In genomic region chr20:2749951-2750342, GRCh38 we compare ENCODE assay signal across 19 cellular contexts. TPM values are rescaled to one million over a fixed set of nuclear protein-coding genes. Genes with fewer than 3 reads are reported as not detected.
DNase-seq lines count a peak whose midpoint lies in the region; ATAC-seq and TF ChIP-seq lines count a peak whose summit lies in the region.
"Had no signal": no experiment of that assay in that cellular context is flagged by ENCODE, and none has a peak within 500 bp of the region (broad histone marks: within the 10 kb centered on the region; RNA-seq: fewer than 3 reads in every experiment).

No MANE protein-coding gene starts in this region.

- ATAC-seq in central memory CD8-positive, alpha-beta T cell (replicated peaks; ENCODE audit: extremely low read depth, poor library complexity, severe bottlenecking): no peak
- ATAC-seq in left lobe of liver: no peak
- no peak for ATAC-seq in GM18502 (IDR thresholded peaks at IDR 0.05; ENCODE audit: poor library complexity, unreplicated experiment)
- ATAC-seq: activated CD8-positive, alpha-beta T cell treated with anti-CD3 and anti-CD28 coated beads, Interleukin-2, amount 10 ng/mL, durations not matched to agents 7 days and 5 days; activated naive CD8-positive, alpha-beta T cell treated with anti-CD3 and anti-CD28 coated beads, Interleukin-2, amount 50 U/mL, for 24 hours; gastroesophageal sphincter had no signal

- H3K27ac Mint-ChIP-seq in activated naive CD4-positive, alpha-beta T cell treated with anti-CD3 and anti-CD28 coated beads, Interleukin-2, amount 50 U/mL, for 24 hours: peak overlapping the region; percentile 61
- peak overlapping the region; percentile 65 for H3K27ac Mint-ChIP-seq in central memory CD8-positive, alpha-beta T cell (ENCODE audit: low read depth)
- no peak overlapping the region for H3K27ac Mint-ChIP-seq in type B pancreatic cell
- H3K27ac Mint-ChIP-seq: activated CD8-positive, alpha-beta T cell treated with anti-CD3 and anti-CD28 coated beads, Interleukin-2, amount 10 ng/mL, durations not matched to agents 7 days and 5 days; activated naive CD8-positive, alpha-beta T cell treated with anti-CD3 and anti-CD28 coated beads, Interleukin-2, amount 50 U/mL, for 24 hours; stimulated activated naive B cell treated with anti-CD40 and anti-IgM and Interleukin-4, amounts not matched to agents 10 μg/mL and 1 μg/mL and 100 μg/mL, for 72 hours had no signal

- no peaks in the 10 kb centered on the region for H3K27me3 Mint-ChIP-seq in activated naive CD4-positive, alpha-beta T cell treated with anti-CD3 and anti-CD28 coated beads, Interleukin-2, amount 50 U/mL, for 24 hours
- H3K27me3 Mint-ChIP-seq in central memory CD8-positive, alpha-beta T cell: no peaks in the 10 kb centered on the region
- H3K27me3 Mint-ChIP-seq in type B pancreatic cell: peaks cover 89% of the 10 kb centered on the region

- no peak for DNase-seq in activated naive CD4-positive, alpha-beta T cell treated with anti-CD3 and anti-CD28 coated beads, Interleukin-2, amount 50 U/mL, for 16 hours
- DNase-seq in central memory CD8-positive, alpha-beta T cell (ENCODE audit: low spot score in 2 of 2): no peak
- DNase-seq in left lobe of liver (ENCODE audit: low spot score) (peak; percentile 41), type B pancreatic cell (ENCODE audit: extremely low spot score, unreplicated experiment) (no peak), T-helper 9 cell (no peak), NCI-H446 treated with DMSO at 0.1 percent for 48 hours (lab: John Stamatoyannopoulos, UW) (no peak)
- DNase-seq: activated CD8-positive, alpha-beta T cell treated with anti-CD3 and anti-CD28 coated beads, Interleukin-2, amount 10 ng/mL, durations not matched to agents 7 days and 5 days; activated naive CD8-positive, alpha-beta T cell treated with anti-CD3 and anti-CD28 coated beads, Interleukin-2, amount 50 U/mL, for 24 hours; EL; erythroblast; NCI-H2081 treated with DMSO at 0.1 percent for 48 hours; NCI-H510A treated with DMSO at 0.1 percent for 48 hours; stimulated activated CD4-positive, alpha-beta T cell treated with anti-CD3 and anti-CD28 coated beads, Interleukin-15, amount 100 ng/mL, for 24 hours; stimulated activated naive B cell treated with anti-CD40 and anti-IgM and Interleukin-4, amounts not matched to agents 10 μg/mL and 1 μg/mL and 100 μg/mL, for 72 hours had no signal

- no peak overlapping the region for H3K4me3 Mint-ChIP-seq in activated naive CD4-positive, alpha-beta T cell treated with anti-CD3 and anti-CD28 coated beads, Interleukin-2, amount 50 U/mL, for 24 hours
- no peak overlapping the region for H3K4me3 Mint-ChIP-seq in central memory CD8-positive, alpha-beta T cell
- peak overlapping the region; percentile 60 for H3K4me3 Mint-ChIP-seq in type B pancreatic cell
- H3K4me3 Mint-ChIP-seq: neural crest cell had no signal

- peaks cover 39% of the 10 kb centered on the region for H3K4me1 Mint-ChIP-seq in activated naive CD4-positive, alpha-beta T cell treated with anti-CD3 and anti-CD28 coated beads, Interleukin-2, amount 50 U/mL, for 24 hours
- H3K4me1 Mint-ChIP-seq in central memory CD8-positive, alpha-beta T cell: peaks cover 40% of the 10 kb centered on the region
- peaks cover 16% of the 10 kb centered on the region for H3K4me1 Mint-ChIP-seq in type B pancreatic cell (ENCODE audit: unreplicated experiment)

- no peak for TF ChIP-seq CTCF in type B pancreatic cell (conservative IDR thresholded peaks at IDR 0.05)

- H3K36me3 Mint-ChIP-seq in activated naive CD4-positive, alpha-beta T cell treated with anti-CD3 and anti-CD28 coated beads, Interleukin-2, amount 50 U/mL, for 24 hours: no peaks in the 10 kb centered on the region
- H3K36me3 Mint-ChIP-seq in central memory CD8-positive, alpha-beta T cell (ENCODE audit: insufficient read depth): peaks cover 7% of the 10 kb centered on the region
- peaks cover 7% of the 10 kb centered on the region for H3K36me3 Mint-ChIP-seq in type B pancreatic cell
- H3K36me3 Mint-ChIP-seq: memory B cell; stimulated activated naive B cell treated with anti-CD40 and anti-IgM and Interleukin-4, amounts not matched to agents 10 μg/mL and 1 μg/mL and 100 μg/mL, for 72 hours had no signal

- no peaks in the 10 kb centered on the region for H3K9me3 Mint-ChIP-seq in activated naive CD4-positive, alpha-beta T cell treated with anti-CD3 and anti-CD28 coated beads, Interleukin-2, amount 50 U/mL, for 24 hours
- H3K9me3 Mint-ChIP-seq in central memory CD8-positive, alpha-beta T cell: no peaks in the 10 kb centered on the region
- no peaks in the 10 kb centered on the region for H3K9me3 Mint-ChIP-seq in type B pancreatic cell
- H3K9me3 Mint-ChIP-seq: activated naive CD8-positive, alpha-beta T cell treated with anti-CD3 and anti-CD28 coated beads, Interleukin-2, amount 50 U/mL, for 24 hours; neural crest cell; stimulated activated naive B cell treated with anti-CD40 and anti-IgM and Interleukin-4, amounts not matched to agents 10 μg/mL and 1 μg/mL and 100 μg/mL, for 72 hours had no signal

RNA-seq across cellular contexts. Expression of gene CPXM1, which starts 50.5 kb away (rescaled TPM):
- total RNA-seq in left lobe of liver (not detected), type B pancreatic cell (ENCODE audit: low replicate concordance) (6.6 and 106 TPM in 2 replicates)

RNA-seq across cellular contexts. Expression of gene EBF4, which starts 57.4 kb away (rescaled TPM):
- total RNA-seq in left lobe of liver (8.9 TPM), type B pancreatic cell (ENCODE audit: low replicate concordance) (11.4 and 17.9 TPM in 2 replicates)
- total RNA-seq: activated CD8-positive, alpha-beta T cell treated with anti-CD3 and anti-CD28 coated beads, Interleukin-2, amount 10 ng/mL, durations not matched to agents 7 days and 5 days had no signal
